Comparison of ENCODE assay signal across 9 cellular contexts in genomic region chr1:145233631-145233961, GRCh38. TPM values are rescaled to one million over a fixed set of nuclear protein-coding genes. Genes with fewer than 3 reads are reported as not detected.
"Had no signal": no experiment of that assay in that cellular context is flagged by ENCODE, and none has a peak within 500 bp of the region (broad histone marks: within the 10 kb centered on the region; RNA-seq: fewer than 3 reads in every experiment).

No MANE protein-coding gene starts in this region.

RNA-seq across cellular contexts. Expression of gene PPIAL4D, which starts 8.4 kb away (rescaled TPM):
- total RNA-seq: activated CD4-positive, alpha-beta T cell treated with anti-CD3 and anti-CD28 coated beads, Interleukin-2, amount 10 ng/mL, durations not matched to agents 24 days and 14 days; activated T-helper 2 cell treated with anti-CD3 and anti-CD28 coated beads, Interferon-gamma antibody, Interleukin-2, Interleukin-4, amounts not matched to agents 10 μg/mL and 5 μg/mL and 100 μg/mL, durations not matched to agents 14 hours and 24 hours and 36 hours; ascending aorta; cardiac muscle cell; chondrocyte; K562; M059J; PC-3; Right ventricle myocardium superior had no signal
- polyA plus RNA-seq: cardiac muscle cell, K562 had no signal
